Comparison of ENCODE assay signal across 11 cellular contexts in the genomic region with DNA sequence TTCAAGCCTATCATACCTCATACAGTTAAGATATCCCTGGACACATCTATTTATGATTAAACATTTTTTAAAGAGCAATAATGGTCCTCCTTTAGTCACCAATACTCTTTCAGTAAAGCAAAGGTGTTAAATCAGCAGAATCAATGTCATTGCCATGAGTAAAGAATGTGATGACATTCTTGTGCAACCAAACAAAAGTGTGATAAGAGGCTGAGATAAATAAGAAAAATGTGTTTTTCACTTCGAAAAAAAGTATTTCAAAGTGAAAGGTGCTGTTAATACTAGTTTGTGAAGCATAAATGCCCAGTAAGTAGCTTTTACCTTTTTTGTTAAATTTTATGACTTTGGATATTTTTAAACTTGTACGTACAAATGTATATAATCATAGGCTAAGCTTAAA. TPM values are rescaled to one million over a fixed set of nuclear protein-coding genes. Genes with fewer than 3 reads are reported as not detected.
"Had no signal": no experiment of that assay in that cellular context is flagged by ENCODE, and none has a peak within 500 bp of the region (broad histone marks: within the 10 kb centered on the region; RNA-seq: fewer than 3 reads in every experiment).

No MANE protein-coding gene starts in this region.

- H3K4me2 ChIP-seq: GM23338 had no signal

- H3K4me3 ChIP-seq: GM23248, GM23338, HAP-1 had no signal

- H3K9me3 ChIP-seq: HAP-1 had no signal

- ATAC-seq: GM23338, HCT116 had no signal

- H3K4me1 ChIP-seq: HAP-1 had no signal

- DNase-seq: GM23248, GOT3, H7, H9, HCEC 1CT, HFFc6 had no signal

- H3K9ac ChIP-seq: GM23248 had no signal

- H2AFZ ChIP-seq: GM23248, GM23338 had no signal

- H3K36me3 ChIP-seq: HAP-1 had no signal

- FAIRE-seq: H1, H54 had no signal

- H3K27ac ChIP-seq: GM23248 had no signal

RNA-seq across cellular contexts. Expression of a gene that starts 8.4 kb away (rescaled TPM):
- total RNA-seq: GM23248, HFFc6 had no signal
- polyA plus RNA-seq: GM23248 had no signal
